Comparison of ENCODE assay signal across 8 cellular contexts in the genomic region with DNA sequence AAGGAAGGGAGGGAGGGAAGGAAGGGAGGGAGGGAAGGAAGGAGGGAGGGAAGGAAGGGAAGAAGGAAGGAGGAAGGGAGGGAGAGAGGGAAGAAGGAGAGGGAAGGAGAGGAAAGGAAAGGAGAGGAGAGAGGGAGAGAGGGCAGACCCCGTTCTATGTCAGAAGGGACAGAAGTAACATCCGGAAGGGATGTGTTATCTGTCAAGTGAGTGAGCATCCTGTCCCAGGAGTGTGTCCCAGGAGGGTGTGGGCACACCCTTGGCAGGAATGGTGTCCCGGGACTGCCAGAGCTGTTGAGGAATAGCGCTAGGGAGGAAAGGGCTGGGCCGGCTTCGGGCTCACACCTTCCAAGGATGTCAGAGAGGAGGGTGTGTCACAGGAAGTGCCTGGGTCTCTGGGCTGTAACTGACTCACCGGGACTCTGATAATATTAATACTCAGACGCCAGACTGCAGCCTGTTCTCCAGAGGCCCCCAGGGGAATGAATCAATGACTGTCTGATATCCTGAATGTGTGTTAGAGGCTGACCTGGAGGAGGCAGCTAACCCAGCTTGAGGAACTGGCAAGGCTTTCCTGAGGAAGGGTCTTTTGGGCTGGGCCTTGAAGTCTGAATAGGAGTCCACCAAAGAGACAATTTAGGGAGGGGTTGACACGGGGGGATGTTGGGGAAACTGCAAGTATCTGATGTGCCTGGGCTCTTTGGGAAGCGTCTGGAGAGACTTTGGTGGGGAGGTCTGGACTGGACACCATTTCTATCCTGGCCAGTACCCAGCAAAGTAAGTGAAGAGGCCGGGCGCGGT. TPM values are rescaled to one million over a fixed set of nuclear protein-coding genes. Genes with fewer than 3 reads are reported as not detected.
DNase-seq lines count a peak whose midpoint lies in the region; ATAC-seq and TF ChIP-seq lines count a peak whose summit lies in the region.

No MANE protein-coding gene starts in this region.

- peak overlapping the region; percentile 72 for H3K4me2 ChIP-seq in BLaER1

- H3K27me3 ChIP-seq in BLaER1 (no peaks in the 10 kb centered on the region), lower lobe of right lung (ENCODE audit: low read depth) (no peaks in the 10 kb centered on the region)

- CTCF ChIA-PET in WTC11 (lab: Charles Lee), result interaction anchor here (0.6 to 1.8 kb wide), 2 partner anchors 10 to 751 kb away, joined by 3 to 7 read pairs; no protein-coding TSS in a partner anchor

- H4K20me1 ChIP-seq in BLaER1, result no peaks in the 10 kb centered on the region

- no peaks in the 10 kb centered on the region for H3K9me3 Mint-ChIP-seq in WTC11

- no peak overlapping the region for H3K4me3 Mint-ChIP-seq in WTC11

- peaks cover 17% of the 10 kb centered on the region for H3K4me1 ChIP-seq in BLaER1
- H3K4me1 ChIP-seq in lower lobe of right lung, result no peaks in the 10 kb centered on the region

- no peaks in the 10 kb centered on the region for H3K36me3 ChIP-seq in BLaER1
- no peaks in the 10 kb centered on the region for H3K36me3 ChIP-seq in lower lobe of right lung

- H3K27me3 Mint-ChIP-seq in WTC11 (ENCODE audit: low read depth), result no peaks in the 10 kb centered on the region; the same call in 1 of the 2 replicates

- peaks cover 3% of the 10 kb centered on the region; the same call in 1 of the 2 replicates for H3K4me1 Mint-ChIP-seq in WTC11

- TF ChIP-seq CTCF in lower lobe of right lung (IDR thresholded peaks at IDR 0.05) (no peak), WTC11 (IDR thresholded peaks at IDR 0.05) (no peak)

- H3K9me3 ChIP-seq in BLaER1 (no peaks in the 10 kb centered on the region), lower lobe of right lung (no peaks in the 10 kb centered on the region)

- peak; percentile 99 for DNase-seq in HS-5 (ENCODE audit: low read depth)
- peak; percentile 40 for DNase-seq in astrocyte of the hippocampus (ENCODE audit: low read depth, low spot score)
- peak; percentile 67 for DNase-seq in lower lobe of right lung
- DNase-seq in SKM-1 (lab: John Stamatoyannopoulos, UW; ENCODE audit: unreplicated experiment), result no peak
- DNase-seq in SKM-1 treated with dmso at 0.1 percent for 144 hours (lab: John Stamatoyannopoulos, UW; ENCODE audit: unreplicated experiment), result no peak
- DNase-seq in WTC11 (ENCODE audit: low spot score), result no peak

- intact Hi-C loops in lower lobe of right lung (cut with DNase I), result no loop called here

- no peaks in the 10 kb centered on the region for H3K36me3 Mint-ChIP-seq in WTC11

- ATAC-seq in lower lobe of right lung (peak; percentile 85 to 86), HG03108 (IDR thresholded peaks at IDR 0.05; ENCODE audit: unreplicated experiment) (no peak), WTC11 (no peak)

- no peak overlapping the region for H3K27ac Mint-ChIP-seq in WTC11

- H3K9ac ChIP-seq in BLaER1, result peak overlapping the region; percentile 8; the same call in 1 of the 2 replicates

- POLR2A ChIA-PET in WTC11 (lab: Charles Lee), result interaction anchor here (0.7 to 2.0 kb wide), 2 partner anchors 23 to 576 kb away, joined by 4 to 7 read pairs; no protein-coding TSS in a partner anchor

- H3K4me3 ChIP-seq in BLaER1, result no peak overlapping the region
- no peak overlapping the region for H3K4me3 ChIP-seq in lower lobe of right lung

- no peak overlapping the region for H3K27ac ChIP-seq in BLaER1
- H3K27ac ChIP-seq in lower lobe of right lung, result no peak overlapping the region

TF ChIP-seq in WTC11, 78 proteins besides CTCF, POLR2A, EP300 and RAD21:
- no peak for TF ChIP-seq CREM (CRISPR knock-in tag; IDR thresholded peaks at IDR 0.05)
- TF ChIP-seq CREB1 (CRISPR knock-in tag; IDR thresholded peaks at IDR 0.05), result no peak
- TF ChIP-seq USF1 (CRISPR knock-in tag; IDR thresholded peaks at IDR 0.05), result no peak

RNA-seq across cellular contexts. Expression of gene ACTB, which starts 18.9 kb away (rescaled TPM):
- total RNA-seq in lower lobe of right lung, result 3,617 TPM
- total RNA-seq in WTC11 (2021), result 4,967 to 5,221 TPM (median 5,193 TPM) in 3 replicates

RNA-seq across cellular contexts. Expression of gene FBXL18, which starts 35.7 kb away (rescaled TPM):
- total RNA-seq in lower lobe of right lung, result 9.2 TPM
- 18.9 to 22.0 TPM (median 21.8 TPM) in 3 replicates for total RNA-seq in WTC11 (2021)

RNA-seq across cellular contexts. Expression of gene FSCN1, which starts 43.3 kb away (rescaled TPM):
- total RNA-seq in lower lobe of right lung (43.8 TPM), WTC11 (2021) (459 to 481 TPM (median 480 TPM) in 3 replicates)

Comparison
In these comparisons a context has a peak if more than half of its experiments do, and no peak if none do; other contexts are left out.
1. DNase-seq: peak in HS-5 (single experiment), astrocyte of the hippocampus (single experiment) and lower lobe of right lung (single experiment); none in SKM-1 (single experiment), SKM-1 treated with dmso at 0.1 percent for 144 hours (single experiment) and WTC11 (single experiment).
2. ATAC-seq: peak in lower lobe of right lung (2 of 2); none in HG03108 (single experiment) and WTC11 (single experiment).
3. RNA of gene FSCN1, which starts 43.3 kb away (total RNA-seq): 459 to 481 TPM in WTC11; 43.8 TPM in lower lobe of right lung (single experiment); every median in the first group is over 10 times any median in the second.